ENCODE assay signal across 9 cellular contexts in genomic region chr16:81469710-81470481, GRCh38. TPM values are rescaled to one million over a fixed set of nuclear protein-coding genes. Genes with fewer than 3 reads are reported as not detected.
DNase-seq lines count a peak whose midpoint lies in the region; ATAC-seq and TF ChIP-seq lines count a peak whose summit lies in the region.
"Had no signal": no experiment of that assay in that cellular context is flagged by ENCODE, and none has a peak within 500 bp of the region (broad histone marks: within the 10 kb centered on the region; RNA-seq: fewer than 3 reads in every experiment).

No MANE protein-coding gene starts in this region.

- peak; percentile 47 for ATAC-seq in HG03039 (IDR thresholded peaks at IDR 0.05; ENCODE audit: unreplicated experiment)

- peaks cover 0 to 25% (median 0%) of the 10 kb centered on the region in 3 donors for H3K36me3 ChIP-seq in esophagus squamous epithelium
- H3K36me3 ChIP-seq in thymus (ENCODE audit: control insufficient read depth, insufficient read depth), result peaks cover 6% of the 10 kb centered on the region
- H3K36me3 ChIP-seq: thoracic aorta had no signal

- H3K27ac ChIP-seq in esophagus squamous epithelium (peak overlapping the region; percentile 38 to 67 (median 59)), thymus (ENCODE audit: low read depth) (peak overlapping the region; percentile 93), coronary artery (no peak overlapping the region)
- H3K27ac ChIP-seq: thoracic aorta had no signal

- peak; percentile 27 for DNase-seq in activated CD4-positive, alpha-beta T cell treated with anti-CD3 and anti-CD28 coated beads for 48 hours
- no peak for DNase-seq in activated CD4-positive, alpha-beta T cell treated with anti-CD3 and anti-CD28 coated beads for 1 hour
- DNase-seq in SKM-1 treated with dmso at 0.1 percent for 144 hours (lab: John Stamatoyannopoulos, UW; ENCODE audit: unreplicated experiment) (peak; percentile 99), esophagus squamous epithelium (lab: John Stamatoyannopoulos, UW) (no peak), coronary artery (ENCODE audit: low spot score) (no peak)
- DNase-seq in stimulated activated CD4-positive, alpha-beta T cell treated with anti-CD3 and anti-CD28 coated beads, Interleukin-2, amount 100 ng/mL, for 48 hours, result no peak

- WGBS in esophagus squamous epithelium, 2 donors, result 52 to 69% methylated on average over 9 to 10 of the region's 12 CpGs
- 22% methylated on average over 12 of the region's 12 CpGs for WGBS in thymus

- intact Hi-C loops in esophagus squamous epithelium (cut with DNase I), result no loop called here

- TF ChIP-seq CTCF in esophagus squamous epithelium (IDR thresholded peaks at IDR 0.05) (no peak), coronary artery (IDR thresholded peaks at IDR 0.05) (no peak)

- H3K9me3 ChIP-seq in esophagus squamous epithelium (no peaks in the 10 kb centered on the region), thymus (ENCODE audit: control insufficient read depth) (no peaks in the 10 kb centered on the region)
- H3K9me3 ChIP-seq: thoracic aorta had no signal

- no peak for TF ChIP-seq POLR2A in esophagus squamous epithelium (IDR thresholded peaks at IDR 0.05)

- H3K27me3 ChIP-seq in esophagus squamous epithelium, result no peaks in the 10 kb centered on the region
- no peaks in the 10 kb centered on the region for H3K27me3 ChIP-seq in thymus (ENCODE audit: control insufficient read depth, insufficient read depth)

- H3K4me1 ChIP-seq in esophagus squamous epithelium (peaks cover 5 to 94% (median 39%) of the 10 kb centered on the region in 3 donors), thymus (ENCODE audit: control insufficient read depth, insufficient read depth, low read length) (peaks cover 38% of the 10 kb centered on the region)

- peak overlapping the region in 1 of 4 donors; percentile 22 for H3K4me3 ChIP-seq in esophagus squamous epithelium
- peak overlapping the region; percentile 32 for H3K4me3 ChIP-seq in thymus (ENCODE audit: low read length)
- no peak overlapping the region for H3K4me3 ChIP-seq in coronary artery
- H3K4me3 ChIP-seq: thoracic aorta had no signal

RNA-seq across cellular contexts. Expression of gene CMIP, which starts 25.3 kb away (rescaled TPM):
- total RNA-seq in esophagus squamous epithelium, result 10 to 100 TPM; 17.1 to 60.5 (median 39.7) TPM
- polyA plus RNA-seq in thymus, result 19.4 TPM

Comparison
In these comparisons a context has a peak if more than half of its experiments do, and no peak if none do; other contexts are left out.
1. DNase-seq: peak in activated CD4-positive, alpha-beta T cell treated with anti-CD3 and anti-CD28 coated beads for 48 hours (single experiment) and SKM-1 treated with dmso at 0.1 percent for 144 hours (single experiment); none in activated CD4-positive, alpha-beta T cell treated with anti-CD3 and anti-CD28 coated beads for 1 hour (single experiment), esophagus squamous epithelium (single experiment), stimulated activated CD4-positive, alpha-beta T cell treated with anti-CD3 and anti-CD28 coated beads, Interleukin-2, amount 100 ng/mL, for 48 hours (0 of 2) and coronary artery (single experiment).
2. H3K27ac ChIP-seq: peak in esophagus squamous epithelium (4 of 4) and thymus (single experiment); none in coronary artery (0 of 2).